Comparison of ENCODE assay signal across 21 cellular contexts in genomic region chr10:49320191-49320590, GRCh38. TPM values are rescaled to one million over a fixed set of nuclear protein-coding genes. Genes with fewer than 3 reads are reported as not detected.
A peak's percentile ranks its signal among the peaks of the same experiment; 100 is the strongest.
DNase-seq lines count a peak whose midpoint lies in the region; ATAC-seq, FAIRE-seq and TF ChIP-seq lines count a peak whose summit lies in the region.
"Had no signal": no experiment of that assay in that cellular context is flagged by ENCODE, and none has a peak within 500 bp of the region (broad histone marks: within the 10 kb centered on the region; RNA-seq: fewer than 3 reads in every experiment).

No MANE protein-coding gene starts in this region.

- no peak overlapping the region for H3K9ac ChIP-seq in Loucy (ENCODE audit: low read depth, low read length, poor library complexity, severe bottlenecking)
- H3K9ac ChIP-seq in H1 (replicated peaks in 1 of 4; ENCODE audit: extremely low read depth in 1 of 4, low read depth in 3 of 4, low read length in 3 of 4) = no peak overlapping the region

- H3K14ac ChIP-seq in H1 (ENCODE audit: insufficient read length) = no peak overlapping the region

- no peak for TF ChIP-seq EP300 in H1 (IDR thresholded peaks at IDR 0.05; ENCODE audit: borderline replicate concordance in 1 of 2, low read depth in 2 of 2, low read length in 2 of 2)

- H2AK5ac ChIP-seq in H1 (ENCODE audit: low read depth, low read length) = no peak overlapping the region

- H3K36me3 ChIP-seq in Loucy (ENCODE audit: insufficient read depth, low read length) = no peaks in the 10 kb centered on the region
- H3K36me3 ChIP-seq in H1 (ENCODE audit: control insufficient read depth in 2 of 4, insufficient read depth in 4 of 4, low read length in 3 of 4) = no peaks in the 10 kb centered on the region
- H3K36me3 ChIP-seq in gastrocnemius medialis = peaks cover 0 to 57% of the 10 kb centered on the region in 2 donors
- H3K36me3 ChIP-seq in thyroid gland = no peaks in the 10 kb centered on the region
- H3K36me3 ChIP-seq: BE2C had no signal

- no peak overlapping the region for H2BK15ac ChIP-seq in H1 (ENCODE audit: low read length)

- no peaks in the 10 kb centered on the region for H3K36me3 Mint-ChIP-seq in activated CD8-positive, alpha-beta memory T cell treated with anti-CD3 and anti-CD28 coated beads, Interleukin-2, amount 10 ng/mL, durations not matched to agents 7 days and 5 days
- no peaks in the 10 kb centered on the region for H3K36me3 Mint-ChIP-seq in glutamatergic neuron (ENCODE audit: unreplicated experiment)
- H3K36me3 Mint-ChIP-seq: IgD-negative memory B cell had no signal

- H3K4ac ChIP-seq in H1 (replicated peaks; ENCODE audit: insufficient read length, low read depth, low read length) = no peak overlapping the region

- H4K20me1 ChIP-seq in Loucy (ENCODE audit: insufficient read depth, low read length, poor library complexity, severe bottlenecking) = no peaks in the 10 kb centered on the region
- no peaks in the 10 kb centered on the region for H4K20me1 ChIP-seq in H1 (replicated peaks in 1 of 2; ENCODE audit: control insufficient read depth in 1 of 2, insufficient read depth in 2 of 2, low read length in 2 of 2)

- H3K79me1 ChIP-seq in H1 (ENCODE audit: low read depth, low read length) = no peaks in the 10 kb centered on the region

- peaks cover 4% of the 10 kb centered on the region for H3K27me3 Mint-ChIP-seq in activated CD8-positive, alpha-beta memory T cell treated with anti-CD3 and anti-CD28 coated beads, Interleukin-2, amount 10 ng/mL, durations not matched to agents 7 days and 5 days
- H3K27me3 Mint-ChIP-seq in glutamatergic neuron (ENCODE audit: unreplicated experiment) = no peaks in the 10 kb centered on the region
- H3K27me3 Mint-ChIP-seq: CD4-positive, alpha-beta T cell had no signal

- H3K4me1 ChIP-seq in Loucy (ENCODE audit: insufficient read depth, low read length, poor library complexity, severe bottlenecking) (peaks cover 38% of the 10 kb centered on the region), H1 (replicated peaks in 1 of 4; ENCODE audit: control insufficient read depth in 3 of 4, insufficient read depth in 4 of 4, low read length in 3 of 4) (no peaks in the 10 kb centered on the region), gastrocnemius medialis (peaks cover 13 to 17% of the 10 kb centered on the region in 2 donors), thyroid gland (no peaks in the 10 kb centered on the region)
- H3K4me1 ChIP-seq: BE2C, Caco-2 had no signal

- no peak overlapping the region for H3K4me3 ChIP-seq in Loucy (ENCODE audit: low read length, poor library complexity, severe bottlenecking)
- H3K4me3 ChIP-seq in H1 (ENCODE audit: extremely low read depth in 1 of 4, insufficient read depth in 2 of 4, low read depth in 3 of 4, low read length in 4 of 4) = no peak overlapping the region
- H3K4me3 ChIP-seq in gastrocnemius medialis = no peak overlapping the region
- H3K4me3 ChIP-seq in thyroid gland (replicated peaks in 1 of 3) = no peak overlapping the region
- H3K4me3 ChIP-seq: GM23338 had no signal

- CTCF ChIA-PET in activated CD8-positive, alpha-beta memory T cell treated with anti-CD3 and anti-CD28 coated beads, Interleukin-2, amount 10 ng/mL, durations not matched to agents 7 days and 5 days (lab: Charles Lee) = no interaction called here
- CTCF ChIA-PET in H1 (lab: Charles Lee; ENCODE audit: partially characterized antibody) = interaction anchor here (0.9 to 2.5 kb wide), 2 partner anchors 9 to 11 kb away, joined by 5 to 6 read pairs; no protein-coding TSS in a partner anchor

- peak overlapping the region; percentile 39 for H3K4me2 ChIP-seq in Loucy (ENCODE audit: low read depth, low read length, poor library complexity, severe bottlenecking)
- no peak overlapping the region for H3K4me2 ChIP-seq in H1 (ENCODE audit: insufficient read depth in 1 of 2, low read depth in 2 of 2, low read length in 2 of 2)
- H3K4me2 ChIP-seq: GM23338 had no signal

- H3F3A ChIP-seq in Loucy (ENCODE audit: low read depth) = no peaks in the 10 kb centered on the region; the same call in 1 of the 2 replicates

- no peak for TF ChIP-seq POLR2A in H1 (IDR thresholded peaks at IDR 0.05; ENCODE audit: control extremely low read depth in 1 of 2, low read depth in 2 of 2, low read length in 2 of 2)
- no peak for TF ChIP-seq POLR2A in gastrocnemius medialis (IDR thresholded peaks at IDR 0.05)
- TF ChIP-seq POLR2A in thyroid gland (IDR thresholded peaks at IDR 0.05) = no peak

- no peak overlapping the region for H2BK12ac ChIP-seq in H1 (ENCODE audit: low read depth, low read length)

- intact Hi-C loops in gastrocnemius medialis (cut with DNase I; ENCODE audit: low total_unique reads) (no loop called here), thyroid gland (cut with DNase I) (no loop called here)

- H3K79me2 ChIP-seq in Loucy (ENCODE audit: insufficient read depth, low read length) (no peaks in the 10 kb centered on the region), H1 (ENCODE audit: control insufficient read depth in 1 of 2, insufficient read depth in 2 of 2, low read length in 2 of 2) (no peaks in the 10 kb centered on the region)

- H2BK20ac ChIP-seq in H1 (ENCODE audit: low read length) = no peak overlapping the region

- no peak overlapping the region for H3K27ac Mint-ChIP-seq in activated CD8-positive, alpha-beta memory T cell treated with anti-CD3 and anti-CD28 coated beads, Interleukin-2, amount 10 ng/mL, durations not matched to agents 7 days and 5 days
- no peak overlapping the region for H3K27ac Mint-ChIP-seq in glutamatergic neuron (ENCODE audit: unreplicated experiment)
- H3K27ac Mint-ChIP-seq: CD4-positive, alpha-beta T cell; GM23338; H9; IgD-negative memory B cell had no signal

- H4K8ac ChIP-seq in H1 (ENCODE audit: extremely low read depth, insufficient read depth, low read length) = peak overlapping the region; percentile 20; the same call in 1 of the 2 replicates

- H4K5ac ChIP-seq in H1 (ENCODE audit: insufficient read length, low read depth, low read length) = no peak overlapping the region

- TF ChIP-seq CTCF in Loucy (conservative IDR thresholded peaks at IDR 0.05; ENCODE audit: low read length) (no peak), H1 (IDR thresholded peaks at IDR 0.05; ENCODE audit: control extremely low read depth in 1 of 3, insufficient read depth in 1 of 3, low read depth in 1 of 3, low read length in 3 of 3) (no peak), gastrocnemius medialis (IDR thresholded peaks at IDR 0.05 in 4 of 5, conservative IDR thresholded peaks at IDR 0.05 in 1 of 5) (no peak), thyroid gland (IDR thresholded peaks at IDR 0.05) (no peak), glutamatergic neuron (IDR thresholded peaks at IDR 0.05; ENCODE audit: partially characterized antibody, unreplicated experiment) (no peak)

- H2BK5ac ChIP-seq in H1 (ENCODE audit: low read depth, low read length) = no peak overlapping the region

- peaks cover 7% of the 10 kb centered on the region for H3K4me1 Mint-ChIP-seq in activated CD8-positive, alpha-beta memory T cell treated with anti-CD3 and anti-CD28 coated beads, Interleukin-2, amount 10 ng/mL, durations not matched to agents 7 days and 5 days
- peaks cover 3% of the 10 kb centered on the region for H3K4me1 Mint-ChIP-seq in glutamatergic neuron (ENCODE audit: low read depth, unreplicated experiment)
- H3K4me1 Mint-ChIP-seq: GM23338, H9, IgD-negative memory B cell had no signal

- POLR2A ChIA-PET in H1 (lab: Charles Lee; ENCODE audit: partially characterized antibody) = no interaction called here

- no peak overlapping the region for H3K4me3 Mint-ChIP-seq in activated CD8-positive, alpha-beta memory T cell treated with anti-CD3 and anti-CD28 coated beads, Interleukin-2, amount 10 ng/mL, durations not matched to agents 7 days and 5 days
- H3K4me3 Mint-ChIP-seq in glutamatergic neuron (ENCODE audit: unreplicated experiment) = no peak overlapping the region
- H3K4me3 Mint-ChIP-seq: CD4-positive, alpha-beta T cell; GM23338; H9; IgD-negative memory B cell had no signal

- no peak for FAIRE-seq in H1 (lab: Jason Lieb, UNC)
- FAIRE-seq: D721Med, HepG2, HTR-8/SVneo had no signal

- H2AFZ ChIP-seq in Loucy (ENCODE audit: low read length) (no peak overlapping the region), H1 (ENCODE audit: low read length) (no peak overlapping the region)
- H2AFZ ChIP-seq: GM23338 had no signal

- no peaks in the 10 kb centered on the region for H3K23me2 ChIP-seq in H1 (ENCODE audit: low read depth, low read length)

- no peak overlapping the region for H3K23ac ChIP-seq in H1 (ENCODE audit: insufficient read length)

- DNase-seq in activated CD8-positive, alpha-beta memory T cell treated with anti-CD3 and anti-CD28 coated beads, Interleukin-2, amount 10 ng/mL, durations not matched to agents 7 days and 5 days = peak; percentile 21
- no peak for DNase-seq in activated CD8-positive, alpha-beta memory T cell treated with anti-CD3 and anti-CD28 coated beads, Interleukin-2, amount 50 U/mL, for 4 hours
- no peak for DNase-seq in H1 (ENCODE audit: low read depth in 1 of 2, low spot score in 2 of 2)
- DNase-seq in gastrocnemius medialis = peak in 1 of 2 donors; percentile 11
- no peak for DNase-seq in thyroid gland
- DNase-seq in amniotic stem cell (lab: John Stamatoyannopoulos, UW) = no peak
- no peak for DNase-seq in glutamatergic neuron
- DNase-seq: BE2C; C1 segment of cervical spinal cord; Caco-2; CD4-positive, alpha-beta T cell; GDM1; H9 had no signal

- 77% methylated on average over 2 of the region's 2 CpGs; no CpG with 5 or more reads in 1 of the 2 experiments for WGBS in H1 (ENCODE audit: extremely low coverage in 1 of 2, insufficient coverage in 1 of 2, insufficient read length in 1 of 2, insufficient replicate concordance in 2 of 2, low coverage in 1 of 2, low lambda C conversion rate in 2 of 2, missing lambda C conversion rate in 1 of 2), 2 experiments
- 98% methylated on average over 2 of the region's 2 CpGs for WGBS in thyroid gland, 2 donors

- H3K27ac ChIP-seq in H1 (ENCODE audit: low read depth, low read length) (no peak overlapping the region), gastrocnemius medialis (peak overlapping the region; percentile 30 to 95 (median 59)), thyroid gland (no peak overlapping the region)

- no peak overlapping the region for H2BK120ac ChIP-seq in H1 (replicated peaks; ENCODE audit: low read depth, low read length)

- H3K27me3 ChIP-seq in Loucy (ENCODE audit: insufficient read depth, low read length, poor library complexity, severe bottlenecking) (no peaks in the 10 kb centered on the region), H1 (replicated peaks in 1 of 4; ENCODE audit: control insufficient read depth in 3 of 4, extremely low read depth in 1 of 4, insufficient read depth in 3 of 4, low read length in 3 of 4) (no peaks in the 10 kb centered on the region), gastrocnemius medialis (no peaks in the 10 kb centered on the region), thyroid gland (no peaks in the 10 kb centered on the region)
- H3K27me3 ChIP-seq: BE2C had no signal

- H3K9me3 ChIP-seq in Loucy (ENCODE audit: insufficient read depth, low read depth, low read length) (no peaks in the 10 kb centered on the region), H1 (ENCODE audit: insufficient read depth in 2 of 2, low read depth in 1 of 2, low read length in 1 of 2) (no peaks in the 10 kb centered on the region), gastrocnemius medialis (no peaks in the 10 kb centered on the region), thyroid gland (no peaks in the 10 kb centered on the region)
- H3K9me3 ChIP-seq: BE2C, Caco-2 had no signal

- in situ Hi-C loops in gastrocnemius medialis (cut with MboI; ENCODE audit: low sequenced_read_pairs in 4 of 4) = no loop called here

- H3K9me2 ChIP-seq in Loucy (replicated peaks; ENCODE audit: low read depth, low read length) = no peaks in the 10 kb centered on the region

- ATAC-seq in activated CD8-positive, alpha-beta memory T cell treated with anti-CD3 and anti-CD28 coated beads, Interleukin-2, amount 10 ng/mL, durations not matched to agents 7 days and 5 days = no peak
- ATAC-seq in gastrocnemius medialis = no peak
- ATAC-seq: GM23338, HepG2 had no signal

- no peak overlapping the region for H3K56ac ChIP-seq in H1 (replicated peaks; ENCODE audit: insufficient read length, low read depth, low read length)

- no peaks in the 10 kb centered on the region for H3K9me3 Mint-ChIP-seq in activated CD8-positive, alpha-beta memory T cell treated with anti-CD3 and anti-CD28 coated beads, Interleukin-2, amount 10 ng/mL, durations not matched to agents 7 days and 5 days (ENCODE audit: low read depth)
- no peaks in the 10 kb centered on the region for H3K9me3 Mint-ChIP-seq in glutamatergic neuron (ENCODE audit: unreplicated experiment)
- H3K9me3 Mint-ChIP-seq: CD4-positive, alpha-beta T cell; GM23338; H9; IgD-negative memory B cell had no signal

- H3K18ac ChIP-seq in H1 (ENCODE audit: extremely low read depth, low read length) = no peak overlapping the region

- no peak overlapping the region for H4K91ac ChIP-seq in H1 (replicated peaks; ENCODE audit: insufficient read length, low read length)

- no peak for TF ChIP-seq RAD21 in H1 (IDR thresholded peaks at IDR 0.05 in 1 of 2, conservative IDR thresholded peaks at IDR 0.05 in 1 of 2; ENCODE audit: low read depth in 2 of 2, low read length in 2 of 2)

RNA-seq across cellular contexts. Expression of gene C10orf71, which starts 21.2 kb away (rescaled TPM):
- not detected for total RNA-seq in activated CD8-positive, alpha-beta memory T cell treated with anti-CD3 and anti-CD28 coated beads, Interleukin-2, amount 10 ng/mL, durations not matched to agents 7 days and 5 days
- total RNA-seq in H1 (2021; fragmentation: NEBNext Ultra II Directional; extraction: Animal tissue kit (Norgen Biotek cat#: 25700)) = not detected in 2 replicates
- polyA plus RNA-seq in H1 (2011; rRNA removed) = not detected in 2 replicates
- not detected for polyA plus RNA-seq in H1 (2011; cell fraction: cytosol; rRNA removed)
- polyA plus RNA-seq in H1 (2011; cell fraction: nucleus; rRNA removed) = not detected
- not detected in 4 replicates for polyA plus RNA-seq in H1 (2012, experiment 1 of 2)
- not detected for polyA plus RNA-seq in H1 (2012, experiment 2 of 2)
- polyA plus RNA-seq in H1 (2013, experiment 1 of 2) = not detected
- not detected for polyA plus RNA-seq in H1 (2013, experiment 2 of 2)
- not detected in 2 replicates for polyA minus RNA-seq in H1 (2011; rRNA and poly(A)+ RNA removed)
- polyA minus RNA-seq in H1 (2011; cell fraction: cytosol; rRNA and poly(A)+ RNA removed) = not detected
- polyA minus RNA-seq in H1 (2011; cell fraction: nucleus; rRNA and poly(A)+ RNA removed) = not detected
- total RNA-seq in gastrocnemius medialis (100 to 1,000 TPM in 1 of 4 donors, 10 to 100 TPM in 3; 26.5 to 208 (median 69.6) TPM), thyroid gland (not detected), glutamatergic neuron (ENCODE audit: unreplicated experiment) (0.12 TPM)
- total RNA-seq: A172; Caco-2; CD4-positive, alpha-beta T cell; Daoy; GM23338; H9; HepG2 had no signal
- polyA plus RNA-seq: GM23338, HepG2, IgD-negative memory B cell had no signal

Comparison
In these comparisons a context has a peak if more than half of its experiments do, and no peak if none do; other contexts are left out.
1. H3K27ac ChIP-seq: peak in gastrocnemius medialis (4 of 4); none in H1 (single experiment) and thyroid gland (0 of 3).
2. RNA of gene C10orf71, which starts 21.2 kb away (total RNA-seq): 26.5 to 208 TPM in gastrocnemius medialis; 0.12 TPM in glutamatergic neuron (single experiment), not detected in H1, not detected in activated CD8-positive, alpha-beta memory T cell treated with anti-CD3 and anti-CD28 coated beads, Interleukin-2, amount 10 ng/mL, durations not matched to agents 7 days and 5 days and not detected in thyroid gland; every median in the first group is over 10 times any median in the second.